1 cellular context compared by ENCODE assay signal in genomic region chr3:184680411-184680990, GRCh38.
TF ChIP-seq lines count a peak whose summit lies in the region.

No MANE protein-coding gene starts in this region.

TF ChIP-seq in H1, 55 proteins besides CTCF, POLR2A, EP300 and RAD21:
- TF ChIP-seq GABPA (IDR thresholded peaks at IDR 0.05; ENCODE audit: borderline replicate concordance, insufficient read depth, low read length) (no peak), SAP30 (IDR thresholded peaks at IDR 0.05; ENCODE audit: insufficient read depth, insufficient replicate concordance, low read length) (no peak), NRF1 (IDR thresholded peaks at IDR 0.05; ENCODE audit: low read depth, low read length) (no peak), SP2 (IDR thresholded peaks at IDR 0.05; ENCODE audit: low read length) (no peak), HDAC2 (IDR thresholded peaks at IDR 0.05; ENCODE audit: borderline replicate concordance in 1 of 2, low read depth in 2 of 2, low read length in 2 of 2) (no peak), GTF2F1 (IDR thresholded peaks at IDR 0.05; ENCODE audit: borderline replicate concordance, low read depth, low read length) (no peak), SP1 (IDR thresholded peaks at IDR 0.05; ENCODE audit: low read depth, low read length) (no peak), CTBP2 (IDR thresholded peaks at IDR 0.05; ENCODE audit: borderline replicate concordance, insufficient read depth, insufficient read length, low read length) (no peak), CREB1 (IDR thresholded peaks at IDR 0.05) (no peak), CBX5 (IDR thresholded peaks at IDR 0.05; ENCODE audit: low read depth, low read length) (no peak), TAF1 (IDR thresholded peaks at IDR 0.05; ENCODE audit: low read depth, low read length) (no peak)
TF ChIP-seq in H1: peak in this region for 0.
